1 cellular context compared by ENCODE assay signal in the genomic region with DNA sequence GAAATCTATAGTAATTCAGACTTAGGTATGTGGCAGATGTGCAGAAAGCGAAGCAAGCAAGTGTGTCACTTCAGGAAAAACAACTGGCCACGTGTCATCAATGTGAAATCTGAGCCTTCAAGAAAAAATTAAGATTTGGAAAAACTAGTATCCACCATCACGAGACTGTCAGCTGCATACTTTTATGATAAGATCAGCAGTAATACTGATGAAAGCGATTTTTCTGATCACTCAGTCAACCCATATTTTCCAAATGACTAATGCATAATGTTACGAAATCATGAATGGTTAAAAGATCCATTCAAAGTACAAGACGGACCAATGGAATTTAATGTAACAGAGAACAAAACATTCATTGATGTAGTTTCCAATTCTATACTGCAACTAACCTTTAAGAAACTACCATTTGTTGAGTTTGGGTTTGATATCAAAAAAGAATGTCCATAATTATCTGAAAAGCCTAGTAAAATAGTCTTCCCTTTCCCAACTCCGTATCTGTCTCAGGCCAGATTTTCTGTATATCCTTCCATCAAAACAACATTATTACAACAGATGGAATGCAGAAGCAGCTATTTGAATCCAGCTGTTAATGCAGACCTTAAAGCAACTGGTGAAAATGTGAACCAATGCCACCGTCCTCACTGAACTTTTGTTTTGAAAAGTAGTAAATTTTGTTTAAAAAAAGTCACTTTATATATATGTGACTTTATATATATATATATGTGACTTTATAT.
TF ChIP-seq lines count a peak whose summit lies in the region.

No MANE protein-coding gene starts in this region.

TF ChIP-seq in endothelial cell of umbilical vein, 7 proteins besides CTCF, POLR2A, EP300 and RAD21:
- TF ChIP-seq MYC (IDR thresholded peaks at IDR 0.05; ENCODE audit: low read depth, low read length) (no peak), JUN (IDR thresholded peaks at IDR 0.05; ENCODE audit: borderline replicate concordance, insufficient read depth, insufficient read length, low read depth) (peak; percentile 35), POLR2AphosphoS5 (IDR thresholded peaks at IDR 0.05; ENCODE audit: insufficient read depth, low read depth, low read length) (no peak), GATA2 (IDR thresholded peaks at IDR 0.05; ENCODE audit: insufficient read depth, insufficient read length, low read depth, low read length) (no peak), EZH2 (IDR thresholded peaks at IDR 0.05; ENCODE audit: borderline replicate concordance, low read depth, low read length, severe bottlenecking) (no peak), FOS (IDR thresholded peaks at IDR 0.05; ENCODE audit: borderline replicate concordance, insufficient read depth, low read length) (no peak)
- TF ChIP-seq, protein P1, sequence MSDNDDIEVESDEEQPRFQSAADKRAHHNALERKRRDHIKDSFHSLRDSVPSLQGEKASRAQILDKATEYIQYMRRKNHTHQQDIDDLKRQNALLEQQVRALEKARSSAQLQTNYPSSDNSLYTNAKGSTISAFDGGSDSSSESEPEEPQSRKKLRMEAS (IDR thresholded peaks at IDR 0.05; ENCODE audit: insufficient read depth, insufficient read length), result peak; percentile 7
